ENCODE assay signal across 8 cellular contexts in the genomic region with DNA sequence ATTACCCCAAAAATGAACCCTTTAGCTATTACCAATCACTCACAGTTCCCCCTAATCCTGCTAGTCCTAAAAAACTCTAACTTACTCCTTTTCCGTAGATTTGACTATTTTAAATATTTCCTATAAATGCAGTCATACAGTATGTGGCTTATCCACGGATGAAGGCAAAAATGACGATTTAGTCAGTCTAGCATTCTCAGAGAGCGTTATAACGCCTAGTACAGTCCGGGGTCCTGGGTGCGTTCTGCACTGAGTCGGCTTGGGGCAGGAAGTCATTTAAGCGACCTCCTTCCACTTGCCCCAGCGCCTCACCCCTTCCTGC. TPM values are rescaled to one million over a fixed set of nuclear protein-coding genes. Genes with fewer than 3 reads are reported as not detected.
DNase-seq lines count a peak whose midpoint lies in the region; ATAC-seq and TF ChIP-seq lines count a peak whose summit lies in the region.

No MANE protein-coding gene starts in this region.

- peaks cover 17% of the 10 kb centered on the region for H3K79me2 ChIP-seq in PC-9 (ENCODE audit: low read depth)

- H3K9me2 ChIP-seq in PC-9 (ENCODE audit: insufficient read depth), result no peaks in the 10 kb centered on the region

- H3K36me3 ChIP-seq in cardiac muscle cell (peaks cover 3% of the 10 kb centered on the region), PC-9 (ENCODE audit: low read depth) (peaks cover 24% of the 10 kb centered on the region), spleen (peaks cover 0 to 36% (median 8%) of the 10 kb centered on the region in 6 donors)

- no peak for ATAC-seq in left ventricle myocardium superior

- H3K4me3 ChIP-seq in cardiac muscle cell (peak overlapping the region; percentile 66), PC-9 (peak overlapping the region; percentile 88), fibroblast of the aortic adventitia (ENCODE audit: low read depth, low read length) (peak overlapping the region; percentile 99), spleen (peak overlapping the region; percentile 63 to 96 (median 86))

- TF ChIP-seq POLR2A in spleen (IDR thresholded peaks at IDR 0.05), result no peak

- intact Hi-C loops in left ventricle myocardium superior (cut with micrococcal nuclease) (no loop called here), PC-9 (cut with micrococcal nuclease; ENCODE audit: unreplicated experiment) (loop anchor here (5.0 to 10.0 kb wide), 2 partner anchors 377 to 530 kb away; partner anchors contain the start of genes ZNF540, ZNF567 and ZNF571), spleen (cut with DNase I; ENCODE audit: low total_unique reads) (no loop called here)

- H3K27ac ChIP-seq in cardiac muscle cell (peak overlapping the region; percentile 70), PC-9 (no peak overlapping the region), spleen (peak overlapping the region; percentile 91 to 97 (median 95))

- H3K4me1 ChIP-seq in cardiac muscle cell (ENCODE audit: low read depth), result no peaks in the 10 kb centered on the region
- H3K4me1 ChIP-seq in PC-9 (replicated peaks; ENCODE audit: insufficient read depth), result no peaks in the 10 kb centered on the region; the same call in 1 of the 2 replicates
- H3K4me1 ChIP-seq in spleen, result peaks cover 10 to 39% (median 20%) of the 10 kb centered on the region in 6 donors

- TSS peak; percentile 80 for BruUV-seq in PC-9 (replicated peaks; lab: Mats Ljungman, UMichigan)

- POLR2A ChIA-PET in PC-9 (lab: Charles Lee; ENCODE audit: unreplicated experiment), result interaction anchor here (0.6 to 0.9 kb wide), 5 partner anchors 139 to 562 kb away, joined by 3 to 11 read pairs (median 4); partner anchors contain the start of genes ZNF420 and ZNF527

- DNase-seq in cardiac muscle cell (ENCODE audit: low read depth in 1 of 2, low spot score in 1 of 2) (no peak), left ventricle myocardium superior (no peak), PC-9 (no peak), fibroblast of the aortic adventitia (ENCODE audit: low read depth) (no peak), spleen (no peak), anterior cingulate cortex (lab: John Stamatoyannopoulos, UW) (no peak), GOT3 (lab: John Stamatoyannopoulos, UW) (no peak), HuH-7 (ENCODE audit: low spot score) (no peak)

- H3K27me3 ChIP-seq in cardiac muscle cell, result no peaks in the 10 kb centered on the region
- no peaks in the 10 kb centered on the region for H3K27me3 ChIP-seq in PC-9 (ENCODE audit: insufficient read depth, low read depth)
- no peaks in the 10 kb centered on the region for H3K27me3 ChIP-seq in spleen (replicated peaks in 1 of 7)

- CTCF ChIA-PET in PC-9 (lab: Charles Lee), result no interaction called here

- peak overlapping the region; percentile 96 for H2AFZ ChIP-seq in PC-9

- WGBS in spleen, 5 donors, result 0 to 1% (median 1%) methylated on average over 10 of the region's 10 CpGs

- H3K4me2 ChIP-seq in PC-9, result peak overlapping the region; percentile 87

- TF ChIP-seq CTCF in cardiac muscle cell (IDR thresholded peaks at IDR 0.05; ENCODE audit: low read depth, low read length), result no peak
- TF ChIP-seq CTCF in PC-9 (conservative IDR thresholded peaks at IDR 0.05), result no peak
- TF ChIP-seq CTCF in fibroblast of the aortic adventitia (IDR thresholded peaks at IDR 0.05; ENCODE audit: insufficient read depth, low read length), result no peak
- TF ChIP-seq CTCF in spleen (IDR thresholded peaks at IDR 0.05 in 8 of 11, conservative IDR thresholded peaks at IDR 0.05 in 3 of 11), result no peak

- no peaks in the 10 kb centered on the region for H4K20me1 ChIP-seq in PC-9 (ENCODE audit: insufficient read depth)

- H3F3A ChIP-seq in PC-9 (ENCODE audit: insufficient read depth, low read depth), result no peaks in the 10 kb centered on the region

- H3K9me3 ChIP-seq in cardiac muscle cell (ENCODE audit: low read depth) (no peaks in the 10 kb centered on the region), PC-9 (ENCODE audit: insufficient read depth, low read depth) (peaks cover 17% of the 10 kb centered on the region; the same call in 1 of the 2 replicates), spleen (peaks cover 0 to 25% (median 19%) of the 10 kb centered on the region in 8 donors)

RNA-seq across cellular contexts. Expression of gene ZNF383, which starts 0.5 kb away (rescaled TPM):
- total RNA-seq in cardiac muscle cell, result 4.0 and 5.7 TPM in 2 replicates
- polyA plus RNA-seq in cardiac muscle cell, result 4.9 and 5.7 TPM in 2 replicates
- 9.3 TPM for total RNA-seq in left ventricle myocardium superior
- 6.2 and 6.5 TPM in 2 replicates for total RNA-seq in PC-9 (2021)
- total RNA-seq in fibroblast of the aortic adventitia (ENCODE audit: low replicate concordance), result 7.8 and 16.7 TPM in 2 replicates
- total RNA-seq in spleen, result 10 to 100 TPM in 6 of 7 donors, 1 to 10 TPM in 1; 9.2 to 25.4 (median 15.7) TPM
- 1 to 10 TPM; 5.7 to 6.7 (median 6.6) TPM for polyA plus RNA-seq in spleen

RNA-seq across cellular contexts. Expression of gene ZNF585B, which starts 7.2 kb away (rescaled TPM):
- total RNA-seq in cardiac muscle cell (7.6 and 10.6 TPM in 2 replicates), left ventricle myocardium superior (10.8 TPM), PC-9 (2021) (9.9 and 11.0 TPM in 2 replicates), fibroblast of the aortic adventitia (ENCODE audit: low replicate concordance) (11.0 and 20.1 TPM in 2 replicates), spleen (10 to 100 TPM; 17.1 to 25.6 (median 19.3) TPM)
- polyA plus RNA-seq in cardiac muscle cell (7.0 and 10.0 TPM in 2 replicates), spleen (10 to 100 TPM in 1 of 3 donors, 1 to 10 TPM in 2; 6.9 to 11.0 (median 7.8) TPM)

RNA-seq across cellular contexts. Expression of gene ZNF585A, which starts 45.0 kb away (rescaled TPM):
- total RNA-seq in cardiac muscle cell (15.2 and 15.5 TPM in 2 replicates), left ventricle myocardium superior (12.3 TPM), PC-9 (2021) (9.9 and 13.8 TPM in 2 replicates), fibroblast of the aortic adventitia (ENCODE audit: low replicate concordance) (9.1 and 13.4 TPM in 2 replicates), spleen (10 to 100 TPM in 6 of 7 donors, 1 to 10 TPM in 1; 8.3 to 16.7 (median 14.6) TPM)
- polyA plus RNA-seq in cardiac muscle cell (18.1 and 21.8 TPM in 2 replicates), spleen (10 to 100 TPM; 17.7 to 29.9 (median 22.6) TPM)
